ENCODE assay signal across 22 cellular contexts in genomic region chr18:50632895-50633515, GRCh38.
DNase-seq lines count a peak whose midpoint lies in the region; ATAC-seq, FAIRE-seq and TF ChIP-seq lines count a peak whose summit lies in the region.
"Had no signal": no experiment of that assay in that cellular context is flagged by ENCODE, and none has a peak within 500 bp of the region (broad histone marks: within the 10 kb centered on the region; RNA-seq: fewer than 3 reads in every experiment).

No MANE protein-coding gene starts in this region.

- no peaks in the 10 kb centered on the region for H3K9me2 ChIP-seq in HCT116 (ENCODE audit: insufficient read depth)

- peak overlapping the region; percentile 64; the same call in 1 of the 2 replicates for H3K4me2 ChIP-seq in HCT116 (ENCODE audit: low read length)

- TF ChIP-seq POLR2A in HCT116 (IDR thresholded peaks at IDR 0.05; ENCODE audit: borderline replicate concordance, extremely low read depth, insufficient read depth, insufficient read length) (no peak), Peyer's patch (IDR thresholded peaks at IDR 0.05) (no peak)

- no peak for ATAC-seq in HCT116
- ATAC-seq: activated naive CD4-positive, alpha-beta T cell treated with anti-CD3 and anti-CD28 coated beads, Interleukin-2, amount 50 U/mL, for 72 hours had no signal

- no peak for TF ChIP-seq RAD21 in HCT116 (IDR thresholded peaks at IDR 0.05; ENCODE audit: low read depth)

- H3K27ac ChIP-seq in HCT116 (ENCODE audit: low read depth, low read length) (no peak overlapping the region), dorsolateral prefrontal cortex (peak overlapping the region in 43 of 59 donors; percentile 3 to 85 (median 50)), rectal smooth muscle tissue (ENCODE audit: low read depth, low read length) (peak overlapping the region; percentile 53), Peyer's patch (peak overlapping the region in 1 of 4 donors; percentile 26)
- H3K27ac ChIP-seq: esophagus squamous epithelium, SK-N-MC had no signal

- H3K9me3 ChIP-seq in HCT116 (ENCODE audit: control insufficient read depth in 1 of 2, insufficient read depth in 1 of 2, low read depth in 1 of 2, low read length in 2 of 2) (no peaks in the 10 kb centered on the region), Peyer's patch (no peaks in the 10 kb centered on the region)
- H3K9me3 ChIP-seq: esophagus squamous epithelium, gastrocnemius medialis had no signal

- DNase-seq in D721Med (ENCODE audit: insufficient read length, low spot score): no peak
- DNase-seq in HCT116 (ENCODE audit: low read depth, low spot score): no peak
- DNase-seq in dorsolateral prefrontal cortex: no peak
- DNase-seq in CD1c-positive myeloid dendritic cell (ENCODE audit: extremely low spot score): no peak
- DNase-seq in Peyer's patch: no peak
- DNase-seq in NCI-H345 treated with DMSO at 0.1 percent for 48 hours (lab: John Stamatoyannopoulos, UW; ENCODE audit: unreplicated experiment): no peak
- DNase-seq: CD4-positive, alpha-beta memory T cell; DND-41; effector memory CD4-positive, alpha-beta T cell; esophagus squamous epithelium; gastrocnemius medialis; KBM-7; NCI-H1694; NCI-H345; stimulated activated CD4-positive, alpha-beta T cell treated with anti-CD3 and anti-CD28 coated beads, Interleukin-15, amount 100 ng/mL, for 24 hours; stimulated activated CD8-positive, alpha-beta memory T cell treated with anti-CD3 and anti-CD28 coated beads, Interleukin-4, amount 100 ng/mL, for 48 hours had no signal

- peaks cover 16 to 25% of the 10 kb centered on the region in 2 experiments for H3K4me1 ChIP-seq in HCT116 (ENCODE audit: control insufficient read depth in 1 of 2, insufficient read depth in 2 of 2, low read length in 2 of 2)
- H3K4me1 ChIP-seq in rectal smooth muscle tissue (ENCODE audit: control insufficient read depth, insufficient read depth, low read length): peaks cover 13% of the 10 kb centered on the region
- H3K4me1 ChIP-seq in Peyer's patch: no peaks in the 10 kb centered on the region

- POLR2A ChIA-PET in HCT116 (lab: Charles Lee): interaction anchor here (0.7 kb wide), 1 partner anchor 743 kb away, joined by 3 read pairs; no protein-coding TSS in a partner anchor

- BruUV-seq in HCT116 (replicated peaks; lab: Mats Ljungman, UMichigan): no TSS peak

- H4K20me1 ChIP-seq in HCT116 (ENCODE audit: insufficient read depth): no peaks in the 10 kb centered on the region

- RAD21 ChIA-PET in HCT116 (lab: Charles Lee; ENCODE audit: low non-redundant PET in 1 of 2, low total read pairs in 2 of 2, uncharacterized antibody in 2 of 2, unreplicated experiment in 2 of 2): no interaction called here

- no peak overlapping the region for H2AFZ ChIP-seq in HCT116 (ENCODE audit: low read depth, low read length, poor library complexity, severe bottlenecking)

- TF ChIP-seq CTCF in D721Med (IDR thresholded peaks at IDR 0.05; ENCODE audit: insufficient read depth, missing control alignments) (no peak), HCT116 (IDR thresholded peaks at IDR 0.05 in 2 of 3, conservative IDR thresholded peaks at IDR 0.05 in 1 of 3; ENCODE audit: borderline replicate concordance in 1 of 3, insufficient read depth in 1 of 3, low read depth in 2 of 3, low read length in 2 of 3) (no peak), dorsolateral prefrontal cortex (IDR thresholded peaks at IDR 0.05 in 54 of 56, conservative IDR thresholded peaks at IDR 0.05 in 2 of 56; ENCODE audit: low read depth in 1 of 56, partially characterized antibody in 56 of 56) (no peak), Peyer's patch (IDR thresholded peaks at IDR 0.05) (no peak)

- H3K79me2 ChIP-seq in HCT116 (ENCODE audit: insufficient read depth, low read length): no peaks in the 10 kb centered on the region

- intact Hi-C loops in HCT116 (cut with micrococcal nuclease): no loop called here
- intact Hi-C loops in dorsolateral prefrontal cortex (cut with DNase I): no loop called here

- CTCF ChIA-PET in HCT116 (lab: Charles Lee): interaction anchor here (1.3 kb wide), 1 partner anchor 12 kb away, joined by 3 read pairs; no protein-coding TSS in a partner anchor

- H3K4me3 ChIP-seq in HCT116 (replicated peaks in 1 of 2; ENCODE audit: low read depth in 1 of 2, low read length in 2 of 2): no peak overlapping the region
- no peak overlapping the region for H3K4me3 ChIP-seq in dorsolateral prefrontal cortex
- H3K4me3 ChIP-seq in rectal smooth muscle tissue (ENCODE audit: low read length): no peak overlapping the region
- no peak overlapping the region for H3K4me3 ChIP-seq in Peyer's patch
- H3K4me3 ChIP-seq: esophagus squamous epithelium, gastrocnemius medialis, SK-N-MC had no signal

- H3K27me3 ChIP-seq in HCT116 (ENCODE audit: insufficient read depth, low read length) (no peaks in the 10 kb centered on the region), dorsolateral prefrontal cortex (no peaks in the 10 kb centered on the region), rectal smooth muscle tissue (ENCODE audit: control insufficient read depth, insufficient read depth, low read length) (no peaks in the 10 kb centered on the region), Peyer's patch (no peaks in the 10 kb centered on the region)
- H3K27me3 ChIP-seq: esophagus squamous epithelium, gastrocnemius medialis had no signal

- H3K36me3 ChIP-seq in HCT116 (ENCODE audit: control insufficient read depth in 1 of 2, insufficient read depth in 2 of 2, low read length in 2 of 2) (no peaks in the 10 kb centered on the region), rectal smooth muscle tissue (ENCODE audit: control insufficient read depth, insufficient read depth, low read length) (no peaks in the 10 kb centered on the region), Peyer's patch (no peaks in the 10 kb centered on the region)
- H3K36me3 ChIP-seq: esophagus squamous epithelium, gastrocnemius medialis had no signal

- H3K9ac ChIP-seq in HCT116 (ENCODE audit: low read length) (no peak overlapping the region), rectal smooth muscle tissue (ENCODE audit: low read length) (no peak overlapping the region)

- peak; percentile 21 for FAIRE-seq in D721Med (lab: Jason Lieb, UNC)
- FAIRE-seq: GM12891, RCC 7860, urothelium cell line had no signal

TF ChIP-seq in HCT116, 20 proteins besides CTCF, POLR2A, EP300 and RAD21:
- TF ChIP-seq SIN3A (IDR thresholded peaks at IDR 0.05; ENCODE audit: low read depth) (no peak), CEBPB (IDR thresholded peaks at IDR 0.05; ENCODE audit: low read depth) (no peak), CBX3 (IDR thresholded peaks at IDR 0.05; ENCODE audit: low read depth) (no peak), ELF1 (IDR thresholded peaks at IDR 0.05; ENCODE audit: borderline replicate concordance, low read depth) (no peak), EZH2phosphoT487 (IDR thresholded peaks at IDR 0.05; ENCODE audit: borderline replicate concordance) (no peak), JUND (IDR thresholded peaks at IDR 0.05) (no peak), ZNF274 (IDR thresholded peaks at IDR 0.05; ENCODE audit: low read depth, low read length) (no peak), ZFX (IDR thresholded peaks at IDR 0.05) (no peak)
